ENCODE assay signal across 33 cellular contexts in the genomic region with DNA sequence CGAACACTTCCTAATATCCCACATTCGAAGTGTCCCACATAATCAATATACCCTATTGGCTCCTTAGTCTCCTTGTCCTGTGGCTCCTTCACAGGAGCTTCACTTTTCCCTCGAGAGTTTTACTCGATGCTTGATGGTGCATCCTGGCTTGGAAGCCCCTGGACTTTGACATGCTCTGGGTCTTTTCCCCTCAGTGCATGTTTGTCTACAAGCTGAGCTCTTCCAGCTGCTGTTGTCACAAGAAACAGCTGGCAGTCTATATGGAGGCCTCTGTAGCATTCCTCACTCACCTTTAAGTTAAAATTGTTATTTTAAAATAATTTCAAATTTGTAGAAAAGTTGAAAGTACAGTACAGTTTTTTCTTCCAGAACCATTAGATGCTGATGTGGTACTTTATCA.
"Had no signal": no experiment of that assay in that cellular context is flagged by ENCODE, and none has a peak within 500 bp of the region (broad histone marks: within the 10 kb centered on the region; RNA-seq: fewer than 3 reads in every experiment).

No MANE protein-coding gene starts in this region.

- H3K36me3 Mint-ChIP-seq: naive thymus-derived CD8-positive, alpha-beta T cell; natural killer cell treated with Interleukin-12 subunit alpha and Interleukin-12 subunit beta and Interleukin-15 and Interleukin-18, amount 100 ng/mL, for 72 hours; stimulated activated memory B cell treated with anti-CD40 and anti-IgM and Interleukin-4, amounts not matched to agents 10 μg/mL and 1 μg/mL and 100 μg/mL, for 72 hours; type B pancreatic cell had no signal

- H3K9me3 Mint-ChIP-seq: naive thymus-derived CD8-positive, alpha-beta T cell; natural killer cell treated with Interleukin-12 subunit alpha and Interleukin-12 subunit beta and Interleukin-15 and Interleukin-18, amount 100 ng/mL, for 72 hours; nephron progenitor cell; neural crest cell; stimulated activated memory B cell treated with anti-CD40 and anti-IgM and Interleukin-4, amounts not matched to agents 10 μg/mL and 1 μg/mL and 100 μg/mL, for 72 hours; stimulated activated naive CD8-positive, alpha-beta T cell treated with anti-CD3 and anti-CD28 coated beads, Interleukin-15, amount 100 ng/mL, for 72 hours; type B pancreatic cell had no signal

- H3K27ac ChIP-seq: neutrophil, ovary, parathyroid adenoma, psoas muscle, skin epidermis, spleen, suprapubic skin, testis, tibial artery, transverse colon, upper lobe of right lung, uterus had no signal

- H3K36me3 ChIP-seq: neutrophil, ovary, spleen, suprapubic skin, transverse colon, upper lobe of right lung, uterus had no signal

- H3K9ac ChIP-seq: parathyroid adenoma had no signal

- ATAC-seq: naive thymus-derived CD8-positive, alpha-beta T cell; natural killer cell treated with Interleukin-12 subunit alpha and Interleukin-12 subunit beta and Interleukin-15 and Interleukin-18, amount 100 ng/mL, for 72 hours; psoas muscle; right cardiac atrium; sciatic nerve; stimulated activated memory B cell treated with anti-CD40 and anti-IgM and Interleukin-4, amounts not matched to agents 10 μg/mL and 1 μg/mL and 100 μg/mL, for 72 hours; stimulated activated naive CD8-positive, alpha-beta T cell treated with anti-CD3 and anti-CD28 coated beads, Interleukin-15, amount 100 ng/mL, for 72 hours; stimulated activated naive CD8-positive, alpha-beta T cell treated with anti-CD3 and anti-CD28 coated beads, Interleukin-15, Interleukin-2, amounts not matched to agents 100 U/mL and 50 U/mL, for 24 hours; upper lobe of right lung had no signal

- H3K4me1 ChIP-seq: parathyroid adenoma, psoas muscle, suprapubic skin, testis, upper lobe of right lung, uterus had no signal

- H3K27ac Mint-ChIP-seq: naive thymus-derived CD8-positive, alpha-beta T cell; natural killer cell treated with Interleukin-12 subunit alpha and Interleukin-12 subunit beta and Interleukin-15 and Interleukin-18, amount 100 ng/mL, for 72 hours; progenitor cell of endocrine pancreas; stimulated activated memory B cell treated with anti-CD40 and anti-IgM and Interleukin-4, amounts not matched to agents 10 μg/mL and 1 μg/mL and 100 μg/mL, for 72 hours; stimulated activated naive CD8-positive, alpha-beta T cell treated with anti-CD3 and anti-CD28 coated beads, Interleukin-15, amount 100 ng/mL, for 72 hours; type B pancreatic cell had no signal

- DNase-seq: naive thymus-derived CD8-positive, alpha-beta T cell; nephron progenitor cell; occipital lobe; ovary; posterior cingulate gyrus; psoas muscle; right cardiac atrium; spleen; stimulated activated CD4-positive, alpha-beta T cell treated with anti-CD3 and anti-CD28 coated beads, Interleukin-12 subunit alpha, Interleukin-12 subunit beta, amount 100 ng/mL, for 4 hours; stimulated activated CD4-positive, alpha-beta T cell treated with anti-CD3 and anti-CD28 coated beads, Interleukin-1b, Interleukin-23, amount 100 ng/mL, for 48 hours; stimulated activated CD4-positive, alpha-beta T cell treated with anti-CD3 and anti-CD28 coated beads, Interleukin-4, amount 100 ng/mL, for 1 hour; stimulated activated CD4-positive, alpha-beta T cell treated with anti-CD3 and anti-CD28 coated beads, Interleukin-4, amount 100 ng/mL, for 4 hours; stimulated activated CD8-positive, alpha-beta memory T cell treated with anti-CD3 and anti-CD28 coated beads, Interleukin-4, amount 100 ng/mL, for 48 hours; stimulated activated naive CD4-positive, alpha-beta T cell; stimulated activated naive CD8-positive, alpha-beta T cell treated with anti-CD3 and anti-CD28 coated beads, Interleukin-15, amount 100 ng/mL, for 72 hours; stimulated activated naive CD8-positive, alpha-beta T cell treated with anti-CD3 and anti-CD28 coated beads, Interleukin-15, Interleukin-2, amounts not matched to agents 100 U/mL and 50 U/mL, for 24 hours; substantia nigra; testis; tibial artery; transverse colon; upper lobe of right lung; uterus had no signal

- H3K27me3 Mint-ChIP-seq: natural killer cell treated with Interleukin-12 subunit alpha and Interleukin-12 subunit beta and Interleukin-15 and Interleukin-18, amount 100 ng/mL, for 72 hours; progenitor cell of endocrine pancreas; stimulated activated memory B cell treated with anti-CD40 and anti-IgM and Interleukin-4, amounts not matched to agents 10 μg/mL and 1 μg/mL and 100 μg/mL, for 72 hours; stimulated activated naive CD8-positive, alpha-beta T cell treated with anti-CD3 and anti-CD28 coated beads, Interleukin-15, amount 100 ng/mL, for 72 hours; type B pancreatic cell had no signal

- H3K4me2 ChIP-seq: smooth muscle cell had no signal

- H3K4me3 ChIP-seq: ovary, psoas muscle, skin epidermis, smooth muscle cell, spleen, suprapubic skin, testis, tibial artery, transverse colon, upper lobe of right lung, uterus had no signal

- H3K9me3 ChIP-seq: neutrophil, ovary, psoas muscle, spleen, suprapubic skin, testis, tibial artery, transverse colon, upper lobe of right lung, uterus had no signal

- H3K4me3 Mint-ChIP-seq: naive thymus-derived CD8-positive, alpha-beta T cell; natural killer cell treated with Interleukin-12 subunit alpha and Interleukin-12 subunit beta and Interleukin-15 and Interleukin-18, amount 100 ng/mL, for 72 hours; nephron progenitor cell; neural crest cell; stimulated activated memory B cell treated with anti-CD40 and anti-IgM and Interleukin-4, amounts not matched to agents 10 μg/mL and 1 μg/mL and 100 μg/mL, for 72 hours; stimulated activated naive CD8-positive, alpha-beta T cell treated with anti-CD3 and anti-CD28 coated beads, Interleukin-15, amount 100 ng/mL, for 72 hours; type B pancreatic cell had no signal

- H3K4me1 Mint-ChIP-seq: nephron progenitor cell; neural crest cell; stimulated activated naive CD8-positive, alpha-beta T cell treated with anti-CD3 and anti-CD28 coated beads, Interleukin-15, amount 100 ng/mL, for 72 hours had no signal

- H2AFZ ChIP-seq: parathyroid adenoma had no signal

- H3K27me3 ChIP-seq: neutrophil, ovary, spleen, suprapubic skin, testis, tibial artery, transverse colon, upper lobe of right lung, uterus had no signal
